In the genomic region with DNA sequence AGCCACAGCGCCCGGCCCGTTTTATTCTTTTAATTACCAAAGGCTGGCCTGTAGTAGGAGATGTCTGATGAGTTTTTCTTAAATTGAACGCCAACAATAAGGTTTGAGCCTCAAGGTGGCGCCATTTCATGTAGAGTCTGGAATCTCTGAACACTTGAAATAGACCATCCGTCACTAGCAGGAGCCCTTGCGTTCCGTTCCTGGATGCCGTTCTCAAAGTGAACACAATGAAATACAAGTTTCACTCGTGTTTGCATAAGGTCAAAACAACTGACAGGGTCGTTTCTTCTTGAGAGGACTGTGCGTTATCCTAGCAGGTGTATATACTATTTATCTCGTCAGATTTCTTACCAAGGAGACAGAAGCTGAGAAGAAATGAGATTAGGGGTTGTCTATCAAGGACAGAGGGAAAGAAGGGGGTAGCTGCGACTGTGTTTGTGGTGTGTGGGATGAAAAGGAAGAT, we compare ENCODE assay signal across 8 cellular contexts. TPM values are rescaled to one million over a fixed set of nuclear protein-coding genes. Genes with fewer than 3 reads are reported as not detected.
DNase-seq lines count a peak whose midpoint lies in the region; ATAC-seq, FAIRE-seq and TF ChIP-seq lines count a peak whose summit lies in the region.

No MANE protein-coding gene starts in this region.

- H3K9me3 Mint-ChIP-seq in activated naive CD4-positive, alpha-beta T cell treated with anti-CD3 and anti-CD28 coated beads, Interleukin-2, amount 50 U/mL, for 72 hours = no peaks in the 10 kb centered on the region
- H3K9me3 Mint-ChIP-seq in glutamatergic neuron (ENCODE audit: unreplicated experiment) = no peaks in the 10 kb centered on the region

- no peaks in the 10 kb centered on the region for H3K36me3 Mint-ChIP-seq in activated naive CD4-positive, alpha-beta T cell treated with anti-CD3 and anti-CD28 coated beads, Interleukin-2, amount 50 U/mL, for 72 hours
- H3K36me3 Mint-ChIP-seq in glutamatergic neuron (ENCODE audit: unreplicated experiment) = no peaks in the 10 kb centered on the region

- no peaks in the 10 kb centered on the region for H3K4me1 Mint-ChIP-seq in glutamatergic neuron (ENCODE audit: low read depth, unreplicated experiment)

- H3K27me3 ChIP-seq in prostate gland (replicated peaks; ENCODE audit: insufficient read depth) (no peaks in the 10 kb centered on the region), vagina (no peaks in the 10 kb centered on the region)

- no peak overlapping the region for H3K4me3 Mint-ChIP-seq in glutamatergic neuron (ENCODE audit: unreplicated experiment)

- intact Hi-C loops in prostate gland (cut with DNase I) (loop anchor here (5.0 kb wide), 1 partner anchor 141 kb away; no protein-coding TSS in a partner anchor), vagina (cut with DNase I) (no loop called here)

- no peaks in the 10 kb centered on the region for H3K27me3 Mint-ChIP-seq in glutamatergic neuron (ENCODE audit: unreplicated experiment)

- no peaks in the 10 kb centered on the region for H3K4me1 ChIP-seq in prostate gland (replicated peaks)
- H3K4me1 ChIP-seq in vagina = peaks cover 5% of the 10 kb centered on the region

- no peak overlapping the region for H3K27ac Mint-ChIP-seq in activated naive CD4-positive, alpha-beta T cell treated with anti-CD3 and anti-CD28 coated beads, Interleukin-2, amount 50 U/mL, for 72 hours
- H3K27ac Mint-ChIP-seq in glutamatergic neuron (ENCODE audit: unreplicated experiment) = no peak overlapping the region

- H3K36me3 ChIP-seq in prostate gland = no peaks in the 10 kb centered on the region
- H3K36me3 ChIP-seq in vagina = no peaks in the 10 kb centered on the region

- H3K27ac ChIP-seq in prostate gland (no peak overlapping the region), vagina (no peak overlapping the region)

- peak; percentile 75 for TF ChIP-seq CTCF in glutamatergic neuron (IDR thresholded peaks at IDR 0.05; ENCODE audit: partially characterized antibody, unreplicated experiment)
- peak in 3 of 4 experiments; percentile 72 to 76 (median 74) for TF ChIP-seq CTCF in prostate gland (IDR thresholded peaks at IDR 0.05)
- TF ChIP-seq CTCF in vagina (IDR thresholded peaks at IDR 0.05) = peak in 2 of 3 experiments; percentile 39 to 49

- peak; percentile 63 to 84 for ATAC-seq in activated naive CD4-positive, alpha-beta T cell treated with anti-CD3 and anti-CD28 coated beads, Interleukin-2, amount 50 U/mL, for 72 hours
- no peak for ATAC-seq in HG02938 (IDR thresholded peaks at IDR 0.05; ENCODE audit: unreplicated experiment)

- DNase-seq in NCI-H1105 treated with DMSO at 0.1 percent for 48 hours (lab: John Stamatoyannopoulos, UW) (peak; percentile 81), SKM-1 (lab: John Stamatoyannopoulos, UW; ENCODE audit: unreplicated experiment) (peak; percentile 86), glutamatergic neuron (peak; percentile 83), prostate gland (ENCODE audit: low spot score) (peak; percentile 83), vagina (ENCODE audit: extremely low spot score in 2 of 2) (no peak)
- peak in 1 of 2 donors; percentile 78 for DNase-seq in activated naive CD4-positive, alpha-beta T cell treated with anti-CD3 and anti-CD28 coated beads, Interleukin-2, amount 50 U/mL, for 72 hours (ENCODE audit: low spot score in 2 of 2)

- peak; percentile 93 for FAIRE-seq in G401.6 (lab: Jason Lieb, UNC)

- H3K9me3 ChIP-seq in prostate gland = no peaks in the 10 kb centered on the region
- H3K9me3 ChIP-seq in vagina = no peaks in the 10 kb centered on the region

- TF ChIP-seq POLR2A in prostate gland (IDR thresholded peaks at IDR 0.05) (no peak), vagina (IDR thresholded peaks at IDR 0.05) (no peak)

- WGBS in prostate gland = 7% methylated on average over 14 of the region's 14 CpGs

- no peak overlapping the region for H3K4me3 ChIP-seq in prostate gland
- no peak overlapping the region for H3K4me3 ChIP-seq in vagina

RNA-seq across cellular contexts. Expression of a gene that starts 18.7 kb away (rescaled TPM):
- total RNA-seq in activated naive CD4-positive, alpha-beta T cell treated with anti-CD3 and anti-CD28 coated beads, Interleukin-2, amount 50 U/mL, for 72 hours = not detected
- not detected for total RNA-seq in glutamatergic neuron (ENCODE audit: unreplicated experiment)
- total RNA-seq in prostate gland = not detected
- not detected for total RNA-seq in vagina

RNA-seq across cellular contexts. Expression of a gene that starts 37.2 kb away (rescaled TPM):
- total RNA-seq in activated naive CD4-positive, alpha-beta T cell treated with anti-CD3 and anti-CD28 coated beads, Interleukin-2, amount 50 U/mL, for 72 hours = not detected
- not detected for total RNA-seq in glutamatergic neuron (ENCODE audit: unreplicated experiment)
- 10 to 100 TPM in 1 of 2 donors, 1 to 10 TPM in 1; 5.1 to 12.4 TPM for total RNA-seq in prostate gland
- not detected for total RNA-seq in vagina

RNA-seq across cellular contexts. Expression of a gene that starts 47.5 kb away (rescaled TPM):
- 100 to 1,000 TPM; 142 to 205 TPM for total RNA-seq in activated naive CD4-positive, alpha-beta T cell treated with anti-CD3 and anti-CD28 coated beads, Interleukin-2, amount 50 U/mL, for 72 hours
- total RNA-seq in glutamatergic neuron (ENCODE audit: unreplicated experiment) (48.0 TPM), prostate gland (10 to 100 TPM; 10.3 to 33.7 TPM), vagina (39.0 TPM)

Comparison
In these comparisons a context has a peak if more than half of its experiments do, and no peak if none do; other contexts are left out.
1. DNase-seq: peak in NCI-H1105 treated with DMSO at 0.1 percent for 48 hours (single experiment), SKM-1 (single experiment), glutamatergic neuron (single experiment) and prostate gland (single experiment); none in vagina (0 of 2).
2. Peak in every context shown above with its lines, with median percentiles within 50 percentile points of each other: CTCF ChIP-seq.